In the genomic region with DNA sequence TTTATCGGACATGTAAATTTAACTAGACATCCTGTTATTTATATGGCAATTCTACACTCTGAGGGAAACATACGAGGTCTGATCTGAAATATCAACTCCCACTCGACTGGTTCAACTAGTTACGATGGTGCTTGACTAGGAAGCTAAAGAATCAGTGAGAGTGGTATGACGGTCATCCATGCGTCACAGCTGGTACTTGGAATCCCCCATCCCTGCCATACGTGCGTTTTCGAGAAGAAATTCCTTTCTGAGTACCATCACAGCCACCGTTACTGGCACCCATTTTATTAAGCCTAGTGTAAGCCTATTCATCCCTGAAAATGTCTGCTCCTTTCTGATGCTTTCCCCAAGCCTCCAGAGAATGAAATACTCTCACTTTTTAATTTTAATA, we compare ENCODE assay signal across 8 cellular contexts. TPM values are rescaled to one million over a fixed set of nuclear protein-coding genes. Genes with fewer than 3 reads are reported as not detected.
DNase-seq lines count a peak whose midpoint lies in the region; ATAC-seq and TF ChIP-seq lines count a peak whose summit lies in the region.

No MANE protein-coding gene starts in this region.

- H3K4me3 Mint-ChIP-seq in activated naive CD8-positive, alpha-beta T cell treated with anti-CD3 and anti-CD28 coated beads for 36 hours: peak overlapping the region; percentile 88

- no peaks in the 10 kb centered on the region for H4K20me1 ChIP-seq in OCI-LY7 (ENCODE audit: insufficient read depth, low read length)
- no peaks in the 10 kb centered on the region for H4K20me1 ChIP-seq in smooth muscle cell (ENCODE audit: low read depth)

- H3K9me3 ChIP-seq in OCI-LY7 (ENCODE audit: low read length) (no peaks in the 10 kb centered on the region), iPS DF 6.9 (ENCODE audit: control insufficient read depth, insufficient read depth, low read length) (no peaks in the 10 kb centered on the region), smooth muscle cell (replicated peaks; ENCODE audit: low read depth) (no peaks in the 10 kb centered on the region)

- no peaks in the 10 kb centered on the region for H3K27me3 ChIP-seq in iPS DF 6.9 (ENCODE audit: control insufficient read depth, insufficient read depth, low read length)
- peaks cover 8% of the 10 kb centered on the region for H3K27me3 ChIP-seq in smooth muscle cell (ENCODE audit: low read depth)

- H3K36me3 Mint-ChIP-seq in activated naive CD8-positive, alpha-beta T cell treated with anti-CD3 and anti-CD28 coated beads for 36 hours: peaks cover 2% of the 10 kb centered on the region

- H3K27me3 Mint-ChIP-seq in activated naive CD8-positive, alpha-beta T cell treated with anti-CD3 and anti-CD28 coated beads for 36 hours: peaks cover 9% of the 10 kb centered on the region

- no CpG with 5 or more reads among the region's 10 CpGs for WGBS in iPS DF 6.9 (ENCODE audit: insufficient coverage, insufficient read length)
- 40% methylated on average over 10 of the region's 10 CpGs for WGBS in smooth muscle cell (ENCODE audit: low lambda C conversion rate)

- TF ChIP-seq CTCF in OCI-LY7 (conservative IDR thresholded peaks at IDR 0.05; ENCODE audit: low read length) (no peak), smooth muscle cell (IDR thresholded peaks at IDR 0.05; ENCODE audit: borderline replicate concordance, insufficient read depth, poor library complexity, severe bottlenecking) (no peak)

- no peaks in the 10 kb centered on the region for H3F3A ChIP-seq in smooth muscle cell (ENCODE audit: low read depth)

- ATAC-seq in GM21786 (IDR thresholded peaks at IDR 0.05; ENCODE audit: unreplicated experiment): no peak

- POLR2A ChIA-PET in OCI-LY7 (lab: Charles Lee): interaction anchor here (1.4 kb wide), 1 partner anchor 13 kb away, joined by 3 read pairs; no protein-coding TSS in a partner anchor

- BruUV-seq in OCI-LY7 (replicated peaks; lab: Mats Ljungman, UMichigan): no TSS peak

- peak overlapping the region; percentile 87 for H3K4me2 ChIP-seq in OCI-LY7 (ENCODE audit: low read length)
- H3K4me2 ChIP-seq in smooth muscle cell: peak overlapping the region; percentile 75

- peaks cover 20% of the 10 kb centered on the region for H3K36me3 ChIP-seq in OCI-LY7 (ENCODE audit: insufficient read depth, low read length)
- H3K36me3 ChIP-seq in iPS DF 6.9 (ENCODE audit: control insufficient read depth, insufficient read depth, low read length): 0 out of 2 replicates have a peak, but pooled peaks cover 3% of the 10 kb centered on the region
- H3K36me3 ChIP-seq in smooth muscle cell (ENCODE audit: low read depth): no peaks in the 10 kb centered on the region

- H3K27ac Mint-ChIP-seq in activated naive CD8-positive, alpha-beta T cell treated with anti-CD3 and anti-CD28 coated beads for 36 hours: peak overlapping the region; percentile 81

- H2AFZ ChIP-seq in OCI-LY7 (ENCODE audit: low read length) (peak overlapping the region; percentile 93), smooth muscle cell (ENCODE audit: low read depth) (peak overlapping the region; percentile 70)

- H3K27ac ChIP-seq in OCI-LY7 (ENCODE audit: low read depth, low read length, poor library complexity, severe bottlenecking) (no peak overlapping the region), iPS DF 6.9 (ENCODE audit: low read length) (no peak overlapping the region), smooth muscle cell (ENCODE audit: low read depth) (peak overlapping the region; percentile 92)

- peak overlapping the region; percentile 97 for H3K4me3 ChIP-seq in OCI-LY7 (ENCODE audit: low read depth, low read length, poor library complexity, severe bottlenecking)
- peak overlapping the region; percentile 53; the same call in 1 of the 2 replicates for H3K4me3 ChIP-seq in iPS DF 6.9 (ENCODE audit: low read length)
- peak overlapping the region; percentile 48 for H3K4me3 ChIP-seq in smooth muscle cell

- no peaks in the 10 kb centered on the region for H3K9me2 ChIP-seq in OCI-LY7 (ENCODE audit: insufficient read depth, low read length)

- H3K9ac ChIP-seq in smooth muscle cell (ENCODE audit: low read depth): peak overlapping the region; percentile 89

- H3K9me3 Mint-ChIP-seq in activated naive CD8-positive, alpha-beta T cell treated with anti-CD3 and anti-CD28 coated beads for 36 hours: no peaks in the 10 kb centered on the region

- intact Hi-C loops in OCI-LY7 (cut with micrococcal nuclease; ENCODE audit: unreplicated experiment): loop anchor here (10.0 kb wide), 1 partner anchor 339 kb away; no protein-coding TSS in a partner anchor

- peaks cover 8% of the 10 kb centered on the region for H3K4me1 Mint-ChIP-seq in activated naive CD8-positive, alpha-beta T cell treated with anti-CD3 and anti-CD28 coated beads for 36 hours

- DNase-seq in activated CD8-positive, alpha-beta memory T cell treated with anti-CD3 and anti-CD28 coated beads, Interleukin-2, amount 50 U/mL, for 1 hour (ENCODE audit: extremely low read depth): peak; percentile 38
- DNase-seq in activated CD8-positive, alpha-beta memory T cell treated with anti-CD3 and anti-CD28 coated beads for 24 hours: no peak
- DNase-seq in OCI-LY7 (ENCODE audit: low spot score) (peak; percentile 11), iPS DF 6.9 (ENCODE audit: low read depth, low spot score) (no peak), smooth muscle cell (lab: John Stamatoyannopoulos, UW; ENCODE audit: unreplicated experiment) (no peak), epidermal melanocyte (ENCODE audit: insufficient read length, low spot score) (no peak)
- peak; percentile 32 for DNase-seq in activated naive CD8-positive, alpha-beta T cell treated with anti-CD3 and anti-CD28 coated beads for 36 hours

- CTCF ChIA-PET in OCI-LY7 (lab: Charles Lee; ENCODE audit: unreplicated experiment): no interaction called here

- H3K79me2 ChIP-seq in OCI-LY7 (ENCODE audit: insufficient read depth, low read depth, low read length) (peaks cover 16% of the 10 kb centered on the region; the same call in 1 of the 2 replicates), smooth muscle cell (ENCODE audit: low read depth) (no peaks in the 10 kb centered on the region)

- peaks cover 10% of the 10 kb centered on the region for H3K4me1 ChIP-seq in OCI-LY7 (ENCODE audit: insufficient read depth, low read length, poor library complexity, severe bottlenecking)
- no peaks in the 10 kb centered on the region for H3K4me1 ChIP-seq in iPS DF 6.9 (ENCODE audit: control insufficient read depth, insufficient read depth, low read length)
- H3K4me1 ChIP-seq in smooth muscle cell (ENCODE audit: low read depth): no peaks in the 10 kb centered on the region

RNA-seq across cellular contexts. Expression of gene PIGA, which starts 0.7 kb away (rescaled TPM):
- total RNA-seq in OCI-LY7 (2014; rRNA removed; shearing (Covaris generic)): 8.1 and 13.1 TPM in 2 replicates
- total RNA-seq in OCI-LY7 (2022) (25.0 and 33.0 TPM in 2 replicates), smooth muscle cell (13.3 and 17.8 TPM in 2 replicates)
- 10 to 100 TPM; 28.1 to 30.7 TPM for total RNA-seq in activated naive CD8-positive, alpha-beta T cell treated with anti-CD3 and anti-CD28 coated beads for 36 hours
- 4.6 and 6.9 TPM in 2 replicates for polyA plus RNA-seq in smooth muscle cell

RNA-seq across cellular contexts. Expression of gene ASB11, which starts 20.6 kb away (rescaled TPM):
- total RNA-seq in OCI-LY7 (2014; rRNA removed; shearing (Covaris generic)): not detected in 2 replicates
- total RNA-seq in OCI-LY7 (2022) (not detected in 2 replicates), smooth muscle cell (not detected in 2 replicates)
- total RNA-seq in activated naive CD8-positive, alpha-beta T cell treated with anti-CD3 and anti-CD28 coated beads for 36 hours: not detected
- not detected in 2 replicates for polyA plus RNA-seq in smooth muscle cell

RNA-seq across cellular contexts. Expression of gene VEGFD, which starts 48.2 kb away (rescaled TPM):
- not detected in 2 replicates for total RNA-seq in OCI-LY7 (2014; rRNA removed; shearing (Covaris generic))
- total RNA-seq in OCI-LY7 (2022) (not detected in 2 replicates), smooth muscle cell (0.90 TPM in 1 of 2 replicates, not detected in the other)
- total RNA-seq in activated naive CD8-positive, alpha-beta T cell treated with anti-CD3 and anti-CD28 coated beads for 36 hours: not detected
- 0.38 and 0.72 TPM in 2 replicates for polyA plus RNA-seq in smooth muscle cell

Comparison
In these comparisons a context has a peak if more than half of its experiments do, and no peak if none do; other contexts are left out.
1. DNase-seq: peak in activated CD8-positive, alpha-beta memory T cell treated with anti-CD3 and anti-CD28 coated beads, Interleukin-2, amount 50 U/mL, for 1 hour (single experiment), OCI-LY7 (single experiment) and activated naive CD8-positive, alpha-beta T cell treated with anti-CD3 and anti-CD28 coated beads for 36 hours (single experiment); none in activated CD8-positive, alpha-beta memory T cell treated with anti-CD3 and anti-CD28 coated beads for 24 hours (single experiment), iPS DF 6.9 (single experiment), smooth muscle cell (single experiment) and epidermal melanocyte (single experiment).
2. Peak in every context shown above with its lines, with median percentiles within 50 percentile points of each other: H3K4me3 ChIP-seq.